In the genomic region with DNA sequence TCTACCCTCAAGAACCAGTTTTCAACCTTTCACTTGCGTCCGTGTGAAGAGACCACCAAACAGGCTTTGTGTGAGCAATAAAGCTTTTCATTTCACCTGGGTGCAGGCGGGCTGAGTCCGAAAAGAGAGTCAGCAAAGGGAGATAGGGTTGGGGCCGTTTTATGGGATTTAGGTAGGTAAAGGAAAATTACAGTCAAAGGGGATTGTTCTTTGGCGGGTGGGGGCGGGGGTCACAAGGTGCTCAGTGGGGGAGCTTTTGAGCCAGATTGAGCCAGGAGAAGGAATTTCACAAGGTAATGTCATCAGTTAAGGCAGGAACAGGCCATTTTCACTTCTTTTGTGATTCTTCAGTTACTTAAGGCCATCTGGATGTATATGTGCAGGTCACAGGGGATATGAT, we compare ENCODE assay signal across 6 cellular contexts. TPM values are rescaled to one million over a fixed set of nuclear protein-coding genes. Genes with fewer than 3 reads are reported as not detected.
A peak's percentile ranks its signal among the peaks of the same experiment; 100 is the strongest.
DNase-seq lines count a peak whose midpoint lies in the region; ATAC-seq and TF ChIP-seq lines count a peak whose summit lies in the region.
"Not testable (repeated sequence)": the region's sequence is repeated elsewhere in the genome, so short reads cannot be mapped to it uniquely, and the experiment has no call there.

No MANE protein-coding gene starts in this region.

- not testable (repeated sequence) for H3K4me3 Mint-ChIP-seq in GM23338; H9; WTC11; endothelial cell (ENCODE audit: unreplicated experiment); neural progenitor cell

- H3T11ph ChIP-seq in H9 (ENCODE audit: low read length) = not testable (repeated sequence)

- H3K4me3 ChIP-seq in GM23338, neural progenitor cell: not testable (repeated sequence)
- peak overlapping the region; percentile 17; the same call in 1 of the 2 replicates for H3K4me3 ChIP-seq in HUES6 (ENCODE audit: low read depth, low read length)

- H3K4me1 ChIP-seq in GM23338 (ENCODE audit: insufficient read depth) = peaks cover 21% of the 10 kb centered on the region
- not testable (repeated sequence) for H3K4me1 ChIP-seq in H9 (ENCODE audit: insufficient read depth, low read length)
- peaks cover 40% of the 10 kb centered on the region for H3K4me1 ChIP-seq in HUES6 (ENCODE audit: control insufficient read depth, insufficient read depth, low read length)
- H3K4me1 ChIP-seq in neural progenitor cell = peaks cover 15% of the 10 kb centered on the region

- H3K36me3 ChIP-seq in GM23338 (ENCODE audit: insufficient read depth); neural progenitor cell: not testable (repeated sequence)
- H3K36me3 ChIP-seq in HUES6 (ENCODE audit: control insufficient read depth, insufficient read depth, low read length) = peaks cover 26% of the 10 kb centered on the region; the same call in 1 of the 2 replicates

- POLR2A ChIA-PET in WTC11 (lab: Charles Lee) = not testable (repeated sequence)

- not testable (repeated sequence) for H2BK15ac ChIP-seq in H9 (ENCODE audit: low read depth, low read length)

- not testable (repeated sequence) for H3K56ac ChIP-seq in H9 (ENCODE audit: insufficient read length, low read depth, low read length)

- not testable (repeated sequence) for H2BK12ac ChIP-seq in H9 (ENCODE audit: insufficient read length, low read depth, low read length)

- H4K91ac ChIP-seq in H9 (ENCODE audit: insufficient read length, low read depth, low read length) = not testable (repeated sequence)

- H3K18ac ChIP-seq in H9 (ENCODE audit: insufficient read length, low read depth, low read length) = not testable (repeated sequence)

- not testable (repeated sequence) for H3K27me3 Mint-ChIP-seq in GM23338 (ENCODE audit: insufficient read depth, low read depth, poor library complexity); H9 (ENCODE audit: low read depth); WTC11 (ENCODE audit: low read depth); endothelial cell (ENCODE audit: unreplicated experiment); neural progenitor cell (ENCODE audit: insufficient read depth, low read depth)

- DNase-seq in GM23338 (ENCODE audit: low spot score); H9; WTC11 (ENCODE audit: low spot score); endothelial cell (ENCODE audit: low spot score); neural progenitor cell (ENCODE audit: low spot score): not testable (repeated sequence)

- H2AK5ac ChIP-seq in H9 (ENCODE audit: insufficient read length, low read length) = not testable (repeated sequence)

- H3K14ac ChIP-seq in H9 (ENCODE audit: insufficient read depth, low read length) = not testable (repeated sequence)

- not testable (repeated sequence) for H2AFZ ChIP-seq in GM23338; H9 (ENCODE audit: low read length); neural progenitor cell (replicated peaks)

- not testable (repeated sequence) for H2BK5ac ChIP-seq in H9 (ENCODE audit: insufficient read length, low read length)

- WGBS in H9 (ENCODE audit: extremely low coverage, insufficient read length, low lambda C conversion rate) = no CpG with 5 or more reads among the region's 7 CpGs

- H3K4me2 ChIP-seq in GM23338 (peak overlapping the region; percentile 46; the same call in 1 of the 2 replicates), neural progenitor cell (peak overlapping the region; percentile 4)
- H3K4me2 ChIP-seq in H9 (ENCODE audit: insufficient read depth, insufficient read length, low read length) = not testable (repeated sequence)

- H3K27ac ChIP-seq in GM23338 (ENCODE audit: low read depth) (peak overlapping the region; percentile 82; the same call in 1 of the 2 replicates), HUES6 (ENCODE audit: low read depth, low read length) (peak overlapping the region; percentile 59; the same call in 1 of the 2 replicates)
- H3K27ac ChIP-seq in H9 (ENCODE audit: insufficient read length, low read depth, low read length); neural progenitor cell: not testable (repeated sequence)

- peaks cover 14% of the 10 kb centered on the region for H3K4me1 Mint-ChIP-seq in GM23338
- H3K4me1 Mint-ChIP-seq in H9 = peaks cover 18 to 27% of the 10 kb centered on the region in 2 experiments
- H3K4me1 Mint-ChIP-seq in WTC11 = peaks cover 28% of the 10 kb centered on the region
- not testable (repeated sequence) for H3K4me1 Mint-ChIP-seq in endothelial cell (ENCODE audit: unreplicated experiment); neural progenitor cell

- not testable (repeated sequence) for H3K9me3 ChIP-seq in H9 (ENCODE audit: control insufficient read depth, low read depth, low read length); HUES6 (ENCODE audit: control insufficient read depth, insufficient read depth, low read depth, low read length); neural progenitor cell (ENCODE audit: low read depth)

- H3K23ac ChIP-seq in H9 (ENCODE audit: insufficient read length, low read depth, low read length) = not testable (repeated sequence)

- H3K79me2 ChIP-seq in GM23338 (replicated peaks; ENCODE audit: insufficient read depth); H9 (ENCODE audit: insufficient read depth, low read length); neural progenitor cell (ENCODE audit: low read depth): not testable (repeated sequence)

- not testable (repeated sequence) for H2BK20ac ChIP-seq in H9 (ENCODE audit: low read depth, low read length, poor library complexity, severe bottlenecking)

- CTCF ChIA-PET in WTC11 (lab: Charles Lee) = not testable (repeated sequence)

- H3K27ac Mint-ChIP-seq in GM23338 (peak overlapping the region; percentile 66; the same call in 1 of the 2 replicates), H9 (peak overlapping the region in 2 of 3 experiments; percentile 62 to 65; a peak in 4 of 7 replicates), WTC11 (peak overlapping the region; percentile 84), endothelial cell (ENCODE audit: unreplicated experiment) (peak overlapping the region; percentile 57)
- not testable (repeated sequence) for H3K27ac Mint-ChIP-seq in neural progenitor cell

- not testable (repeated sequence) for H3K4ac ChIP-seq in H9 (ENCODE audit: low read depth, low read length)

- not testable (repeated sequence) for ATAC-seq in GM23338, WTC11

- not testable (repeated sequence) for H4K8ac ChIP-seq in H9 (replicated peaks; ENCODE audit: insufficient read length, low read depth, low read length)

- not testable (repeated sequence) for H3K9me3 Mint-ChIP-seq in GM23338; endothelial cell (ENCODE audit: unreplicated experiment); neural progenitor cell
- H3K9me3 Mint-ChIP-seq in H9 (peaks cover 13 to 21% of the 10 kb centered on the region in 2 experiments), WTC11 (peaks cover 11% of the 10 kb centered on the region)

- H3K9me2 ChIP-seq in GM23338 (ENCODE audit: insufficient read depth) = not testable (repeated sequence)

- H3K27me3 ChIP-seq in GM23338 (ENCODE audit: insufficient read depth); H9 (ENCODE audit: insufficient read depth, low read length); HUES6 (ENCODE audit: control insufficient read depth, insufficient read depth, low read length); neural progenitor cell: not testable (repeated sequence)

- not testable (repeated sequence) for H4K5ac ChIP-seq in H9 (ENCODE audit: insufficient read length, low read depth, low read length)

- H3F3A ChIP-seq in GM23338 (replicated peaks; ENCODE audit: low read depth); neural progenitor cell (ENCODE audit: low read depth): not testable (repeated sequence)

- H3K79me1 ChIP-seq in H9 (ENCODE audit: insufficient read depth, low read depth, low read length, poor library complexity, severe bottlenecking) = not testable (repeated sequence)

- not testable (repeated sequence) for H3K9ac ChIP-seq in H9 (ENCODE audit: extremely low read depth, insufficient read length, low read length); neural progenitor cell
- H3K9ac ChIP-seq in HUES6 (ENCODE audit: low read length) = peak overlapping the region; percentile 68

- not testable (repeated sequence) for H3K36me3 Mint-ChIP-seq in GM23338 (ENCODE audit: low read depth); WTC11; endothelial cell (ENCODE audit: low read depth, unreplicated experiment); neural progenitor cell
- peaks cover 0 to 14% (median 10%) of the 10 kb centered on the region in 3 experiments; a peak in 5 of 7 replicates for H3K36me3 Mint-ChIP-seq in H9 (ENCODE audit: insufficient read depth in 1 of 3, low read depth in 3 of 3)

- H2BK120ac ChIP-seq in H9 (ENCODE audit: low read depth, low read length, poor library complexity, severe bottlenecking) = not testable (repeated sequence)

- TF ChIP-seq CTCF in GM23338 (conservative IDR thresholded peaks at IDR 0.05; ENCODE audit: low read depth in 2 of 2); H9 (conservative IDR thresholded peaks at IDR 0.05); WTC11 (IDR thresholded peaks at IDR 0.05); endothelial cell (IDR thresholded peaks at IDR 0.05; ENCODE audit: unreplicated experiment); neural progenitor cell (IDR thresholded peaks at IDR 0.05): not testable (repeated sequence)

- not testable (repeated sequence) for H4K20me1 ChIP-seq in GM23338 (replicated peaks; ENCODE audit: insufficient read depth); H9 (ENCODE audit: control insufficient read depth, insufficient read depth, insufficient read length); neural progenitor cell (ENCODE audit: low read depth)

- H3K23me2 ChIP-seq in H9 (ENCODE audit: insufficient read length, low read depth, low read length, poor library complexity, severe bottlenecking) = not testable (repeated sequence)

RNA-seq across cellular contexts. Expression of gene BEX3, which starts 52.7 kb away (rescaled TPM):
- total RNA-seq in GM23338 (2014; rRNA removed; shearing (Covaris generic)) = 427 and 472 TPM in 2 replicates
- polyA plus RNA-seq in GM23338 (2016; fragmentation: Nextera tagmentation; extraction: Ambion mirVana) = 682 and 714 TPM in 2 replicates
- total RNA-seq in H9 (2021) (305 and 321 TPM in 2 replicates), WTC11 (2021) (263 to 292 TPM (median 277 TPM) in 3 replicates), endothelial cell (ENCODE audit: unreplicated experiment) (313 TPM), neural progenitor cell (ENCODE audit: low replicate concordance) (344 and 392 TPM in 2 replicates)
